ENCODE assay signal across 8 cellular contexts in genomic region chr15:90320062-90320884, GRCh38. TPM values are rescaled to one million over a fixed set of nuclear protein-coding genes. Genes with fewer than 3 reads are reported as not detected.
DNase-seq lines count a peak whose midpoint lies in the region; ATAC-seq and TF ChIP-seq lines count a peak whose summit lies in the region.

No MANE protein-coding gene starts in this region.

- peak overlapping the region; percentile 63 for H3K4me3 Mint-ChIP-seq in chondrocyte (ENCODE audit: unreplicated experiment)

- no peaks in the 10 kb centered on the region for H3K9me3 Mint-ChIP-seq in chondrocyte (ENCODE audit: low read depth)

- ATAC-seq in HG03378 (IDR thresholded peaks at IDR 0.05; ENCODE audit: unreplicated experiment) = peak; percentile 75

- H3K27me3 Mint-ChIP-seq in chondrocyte (ENCODE audit: low read depth) = no peaks in the 10 kb centered on the region

- DNase-seq in DMS79 treated with DMSO at 0.1 percent for 48 hours (lab: John Stamatoyannopoulos, UW) (peak; percentile 32), DMS79 (lab: John Stamatoyannopoulos, UW) (no peak), NCI-H510A (lab: John Stamatoyannopoulos, UW) (peak; percentile 33), chondrocyte (ENCODE audit: low spot score) (no peak), kidney tubule cell (ENCODE audit: low spot score) (peak; percentile 91)
- DNase-seq in activated CD4-positive, CD25-positive, alpha-beta regulatory T cell treated with anti-CD3 and anti-CD28 coated beads, Interleukin-2, amount 50 U/mL, for 72 hours = peak; percentile 56
- peak; percentile 14 to 28 for DNase-seq in stimulated activated CD4-positive, alpha-beta T cell treated with anti-CD3 and anti-CD28 coated beads, Interleukin-1b, Interleukin-23, amount 100 ng/mL, for 1 hour (ENCODE audit: low read depth in 2 of 2)

- TF ChIP-seq CTCF in chondrocyte (IDR thresholded peaks at IDR 0.05) = peak; percentile 99

- H3K27ac Mint-ChIP-seq in chondrocyte (ENCODE audit: unreplicated experiment) = peak overlapping the region; percentile 89

- no peaks in the 10 kb centered on the region for H3K36me3 Mint-ChIP-seq in chondrocyte (ENCODE audit: low read depth)

- peaks cover 22% of the 10 kb centered on the region for H3K4me1 Mint-ChIP-seq in chondrocyte (ENCODE audit: low read depth)

RNA-seq across cellular contexts. Expression of gene ZNF774, which starts 31.8 kb away (rescaled TPM):
- total RNA-seq in chondrocyte = 3.2 to 4.8 TPM (median 3.3 TPM) in 3 replicates

RNA-seq across cellular contexts. Expression of gene NGRN, which starts 54.8 kb away (rescaled TPM):
- total RNA-seq in chondrocyte = 87.3 to 116 TPM (median 94.0 TPM) in 3 replicates

Comparison
In these comparisons a context has a peak if more than half of its experiments do, and no peak if none do; other contexts are left out.
1. DNase-seq: peak in DMS79 treated with DMSO at 0.1 percent for 48 hours (single experiment), NCI-H510A (single experiment), activated CD4-positive, CD25-positive, alpha-beta regulatory T cell treated with anti-CD3 and anti-CD28 coated beads, Interleukin-2, amount 50 U/mL, for 72 hours (single experiment), kidney tubule cell (single experiment) and stimulated activated CD4-positive, alpha-beta T cell treated with anti-CD3 and anti-CD28 coated beads, Interleukin-1b, Interleukin-23, amount 100 ng/mL, for 1 hour (2 of 2); none in DMS79 (single experiment) and chondrocyte (single experiment).